ENCODE assay signal across 8 cellular contexts in the genomic region with DNA sequence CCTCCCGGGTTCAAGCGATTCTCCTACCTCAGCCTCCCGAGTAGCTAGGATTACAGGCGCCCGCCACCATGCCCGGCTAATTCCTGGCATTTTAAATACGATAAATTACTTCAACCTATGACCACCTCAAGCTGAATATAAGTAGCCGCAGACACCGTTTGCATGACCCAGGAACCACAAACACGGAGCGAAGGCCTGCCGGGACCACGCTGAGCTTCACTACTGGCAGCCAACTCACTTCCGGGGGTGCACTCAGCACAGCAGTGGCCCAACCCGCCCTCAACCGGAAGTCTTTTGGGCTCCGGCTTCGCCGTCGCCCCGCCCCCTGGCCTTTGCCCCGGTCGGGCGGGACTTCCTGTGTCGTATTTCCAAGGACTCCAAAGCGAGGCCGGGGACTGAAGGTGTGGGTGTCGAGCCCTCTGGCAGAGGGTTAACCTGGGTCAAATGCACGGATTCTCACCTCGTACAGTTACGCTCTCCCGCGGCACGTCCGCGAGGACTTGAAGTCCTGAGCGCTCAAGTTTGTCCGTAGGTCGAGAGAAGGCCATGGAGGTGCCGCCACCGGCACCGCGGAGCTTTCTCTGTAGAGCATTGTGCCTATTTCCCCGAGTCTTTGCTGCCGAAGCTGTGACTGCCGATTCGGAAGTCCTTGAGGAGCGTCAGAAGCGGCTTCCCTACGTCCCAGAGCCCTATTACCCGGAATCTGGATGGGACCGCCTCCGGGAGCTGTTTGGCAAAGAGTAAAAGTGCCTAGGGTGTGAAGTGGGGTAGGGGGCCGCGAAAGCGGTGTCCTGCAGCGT. TPM values are rescaled to one million over a fixed set of nuclear protein-coding genes. Genes with fewer than 3 reads are reported as not detected.
DNase-seq lines count a peak whose midpoint lies in the region; TF ChIP-seq lines count a peak whose summit lies in the region.

A gene with protein sequence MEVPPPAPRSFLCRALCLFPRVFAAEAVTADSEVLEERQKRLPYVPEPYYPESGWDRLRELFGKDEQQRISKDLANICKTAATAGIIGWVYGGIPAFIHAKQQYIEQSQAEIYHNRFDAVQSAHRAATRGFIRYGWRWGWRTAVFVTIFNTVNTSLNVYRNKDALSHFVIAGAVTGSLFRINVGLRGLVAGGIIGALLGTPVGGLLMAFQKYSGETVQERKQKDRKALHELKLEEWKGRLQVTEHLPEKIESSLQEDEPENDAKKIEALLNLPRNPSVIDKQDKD (plus strand): TSS at position 360 of the 800 bp plus-strand sequence. CDS start 187 bp downstream, at position 547.

- peak within 1 kb of the TSS; percentile 80 for H3K27ac ChIP-seq in effector memory CD4-positive, alpha-beta T cell (ENCODE audit: insufficient read depth, low read length, poor library complexity, severe bottlenecking)

- peak; percentile 82 for DNase-seq in CMK (ENCODE audit: low read depth)
- DNase-seq in GM20000 (ENCODE audit: low spot score), result peak; percentile 95
- DNase-seq in HT-29 (ENCODE audit: low spot score), result peak; percentile 100
- DNase-seq in NOMO-1 (lab: John Stamatoyannopoulos, UW; ENCODE audit: unreplicated experiment in 2 of 2), result peak; percentile 97 to 98
- DNase-seq in effector memory CD4-positive, alpha-beta T cell, result peak; percentile 94 to 97 (median 96)
- peak; percentile 94 to 97 for DNase-seq in lung microvascular endothelial cell (ENCODE audit: low read depth in 2 of 2)
- peak; percentile 96 to 97 (median 96) for DNase-seq in stimulated activated CD4-positive, alpha-beta T cell treated with anti-CD3 and anti-CD28 coated beads, TNF-alpha, amount 100 ng/mL, for 48 hours (ENCODE audit: low read depth in 3 of 3)

- H3K9me3 ChIP-seq in effector memory CD4-positive, alpha-beta T cell (ENCODE audit: control insufficient read depth, low read length), result no peaks in the 10 kb centered on the region

- CTCF ChIA-PET in activated CD8-positive, alpha-beta memory T cell treated with anti-CD3 and anti-CD28 coated beads for 36 hours (lab: Charles Lee), result interaction anchor here (1.3 to 1.5 kb wide), 3 partner anchors 11 to 178 kb away, joined by 3 to 7 read pairs (median 3); a partner anchor contains a TSS

- peaks cover 3% of the 10 kb centered on the region for H3K4me1 ChIP-seq in effector memory CD4-positive, alpha-beta T cell (ENCODE audit: control insufficient read depth, insufficient read depth, low read length, poor library complexity, severe bottlenecking)

- no peaks in the 10 kb centered on the region for H3K27me3 ChIP-seq in effector memory CD4-positive, alpha-beta T cell (replicated peaks; ENCODE audit: control insufficient read depth, insufficient read depth, low read length, poor library complexity, severe bottlenecking)

- H3K4me3 ChIP-seq in effector memory CD4-positive, alpha-beta T cell (ENCODE audit: insufficient read depth, low read depth, low read length, poor library complexity, severe bottlenecking), result peak within 1 kb of the TSS; percentile 70

- POLR2A ChIA-PET in activated CD8-positive, alpha-beta memory T cell treated with anti-CD3 and anti-CD28 coated beads for 36 hours (lab: Charles Lee), result interaction anchor here (0.5 to 2.9 kb wide), 11 partner anchors 10 to 597 kb away, joined by 3 to 17 read pairs (median 4); a partner anchor contains a TSS

- no peak for TF ChIP-seq CTCF in GM20000 (IDR thresholded peaks at IDR 0.05; ENCODE audit: extremely low read depth, missing control alignments)

- peaks cover 2% of the 10 kb centered on the region for H3K36me3 ChIP-seq in effector memory CD4-positive, alpha-beta T cell (ENCODE audit: control insufficient read depth, insufficient read depth, low read length)

RNA-seq across cellular contexts. Expression of the gene that starts here (rescaled TPM):
- total RNA-seq in HT-29 (2014; rRNA removed; shearing (Covaris generic)), result 61.0 and 67.0 TPM in 2 replicates
- 100 to 1,000 TPM; 162 to 164 TPM for total RNA-seq in activated CD8-positive, alpha-beta memory T cell treated with anti-CD3 and anti-CD28 coated beads for 36 hours
- total RNA-seq in lung microvascular endothelial cell, result 25.3 and 28.2 TPM in 2 replicates

Comparison
In these comparisons a context has a peak if more than half of its experiments do, and no peak if none do; other contexts are left out.
1. Peak in every context shown above with its lines: DNase-seq, H3K4me3 ChIP-seq and H3K27ac ChIP-seq.